Comparison of ENCODE assay signal across 8 cellular contexts in the genomic region with DNA sequence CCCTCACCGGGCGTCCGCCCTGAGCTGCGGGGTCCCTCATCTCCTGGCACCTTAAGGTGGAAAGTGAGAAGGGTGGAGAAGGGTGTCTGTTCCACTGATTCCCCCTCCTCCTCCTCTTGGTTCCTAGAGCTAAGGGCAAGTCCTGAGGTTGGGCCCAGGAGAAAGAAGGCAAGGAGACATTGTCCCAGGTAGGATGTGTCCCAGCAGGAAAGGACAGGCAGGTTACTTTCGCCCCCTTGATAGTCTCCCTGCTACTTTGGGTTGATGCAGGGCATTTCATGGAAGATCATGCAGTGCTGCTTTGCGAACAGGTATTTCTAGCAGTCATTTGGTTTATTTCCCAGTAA. TPM values are rescaled to one million over a fixed set of nuclear protein-coding genes. Genes with fewer than 3 reads are reported as not detected.
A peak's percentile ranks its signal among the peaks of the same experiment; 100 is the strongest.
DNase-seq lines count a peak whose midpoint lies in the region; ATAC-seq, FAIRE-seq and TF ChIP-seq lines count a peak whose summit lies in the region.

No MANE protein-coding gene starts in this region.

- H3K36me3 ChIP-seq in body of pancreas (replicated peaks in 1 of 2; ENCODE audit: insufficient read depth in 1 of 2, low read depth in 2 of 2) (no peaks in the 10 kb centered on the region), stomach (no peaks in the 10 kb centered on the region)

- 5 to 8% methylated on average over 6 of the region's 6 CpGs for WGBS in body of pancreas, 2 donors
- WGBS in stomach, 5 donors = 7 to 49% (median 12%) methylated on average over 2 to 6 of the region's 6 CpGs

- peak in 1 of 4 donors; percentile 6 for DNase-seq in body of pancreas
- DNase-seq in kidney tubule cell (ENCODE audit: low spot score) = peak; percentile 20
- DNase-seq in stomach = no peak
- no peak for DNase-seq in NCI-H226
- no peak for DNase-seq in HTR-8/SVneo (ENCODE audit: insufficient read length, low spot score)
- DNase-seq in NCI-H2107 (lab: John Stamatoyannopoulos, UW) = no peak

- TF ChIP-seq POLR2A in body of pancreas (IDR thresholded peaks at IDR 0.05) (no peak), stomach (IDR thresholded peaks at IDR 0.05) (no peak)

- FAIRE-seq in HTR-8/SVneo (lab: Jason Lieb, UNC) = no peak

- H3K27ac ChIP-seq in body of pancreas (peak overlapping the region; percentile 55 to 86 (median 80)), stomach (peak overlapping the region; percentile 81 to 90 (median 87))

- peaks cover 10% of the 10 kb centered on the region for H3K4me1 ChIP-seq in body of pancreas
- H3K4me1 ChIP-seq in stomach = peaks cover 4 to 36% (median 14%) of the 10 kb centered on the region in 4 donors

- H3K4me3 ChIP-seq in body of pancreas = peak overlapping the region; percentile 56 to 91
- peak overlapping the region; percentile 67 to 73 (median 68) for H3K4me3 ChIP-seq in stomach

- peak; percentile 1 for ATAC-seq in HG02763 (IDR thresholded peaks at IDR 0.05; ENCODE audit: unreplicated experiment)
- ATAC-seq in body of pancreas = no peak
- no peak for ATAC-seq in HG03039 (IDR thresholded peaks at IDR 0.05; ENCODE audit: unreplicated experiment)

- intact Hi-C loops in body of pancreas (cut with DNase I) (no loop called here), stomach (cut with DNase I; ENCODE audit: low total_unique reads) (no loop called here)

- H3K9me3 ChIP-seq in body of pancreas = no peaks in the 10 kb centered on the region
- H3K9me3 ChIP-seq in stomach = no peaks in the 10 kb centered on the region

- no peak for TF ChIP-seq CTCF in body of pancreas (IDR thresholded peaks at IDR 0.05)
- no peak for TF ChIP-seq CTCF in stomach (IDR thresholded peaks at IDR 0.05)

- no peak for TF ChIP-seq EP300 in stomach (IDR thresholded peaks at IDR 0.05)

- H3K27me3 ChIP-seq in body of pancreas = no peaks in the 10 kb centered on the region
- H3K27me3 ChIP-seq in stomach = peaks cover 0 to 18% (median 8%) of the 10 kb centered on the region in 3 donors

RNA-seq across cellular contexts. Expression of gene STEAP2, which starts 0.6 kb away (rescaled TPM):
- total RNA-seq in body of pancreas (10 to 100 TPM in 1 of 2 donors, 1 to 10 TPM in 1; 9.2 to 12.7 TPM), stomach (10 to 100 TPM in 3 of 5 donors, 1 to 10 TPM in 2; 7.8 to 52.7 (median 17.5) TPM)
- polyA plus RNA-seq in stomach = 1 to 10 TPM in 2 of 3 donors, under 1 TPM in 1; 0.92 to 9.2 (median 2.0) TPM

RNA-seq across cellular contexts. Expression of gene CFAP69, which starts 32.9 kb away (rescaled TPM):
- 10 to 100 TPM; 16.6 to 26.4 TPM for total RNA-seq in body of pancreas
- 10 to 100 TPM in 3 of 5 donors, 1 to 10 TPM in 1, under 1 TPM in 1; 0.87 to 22.0 (median 14.3) TPM for total RNA-seq in stomach
- polyA plus RNA-seq in stomach = 1 to 10 TPM; 2.2 to 6.0 (median 5.1) TPM

RNA-seq across cellular contexts. Expression of gene STEAP1, which starts 57.9 kb away (rescaled TPM):
- total RNA-seq in body of pancreas (10 to 100 TPM in 1 of 2 donors, 1 to 10 TPM in 1; 3.0 to 12.7 TPM), stomach (1 to 10 TPM in 4 of 5 donors, not detected in 1; 1.8 to 8.8 (median 3.9) TPM)
- polyA plus RNA-seq in stomach = 1 to 10 TPM; 2.0 to 9.2 (median 5.2) TPM
